14 cellular contexts compared by ENCODE assay signal in the genomic region with DNA sequence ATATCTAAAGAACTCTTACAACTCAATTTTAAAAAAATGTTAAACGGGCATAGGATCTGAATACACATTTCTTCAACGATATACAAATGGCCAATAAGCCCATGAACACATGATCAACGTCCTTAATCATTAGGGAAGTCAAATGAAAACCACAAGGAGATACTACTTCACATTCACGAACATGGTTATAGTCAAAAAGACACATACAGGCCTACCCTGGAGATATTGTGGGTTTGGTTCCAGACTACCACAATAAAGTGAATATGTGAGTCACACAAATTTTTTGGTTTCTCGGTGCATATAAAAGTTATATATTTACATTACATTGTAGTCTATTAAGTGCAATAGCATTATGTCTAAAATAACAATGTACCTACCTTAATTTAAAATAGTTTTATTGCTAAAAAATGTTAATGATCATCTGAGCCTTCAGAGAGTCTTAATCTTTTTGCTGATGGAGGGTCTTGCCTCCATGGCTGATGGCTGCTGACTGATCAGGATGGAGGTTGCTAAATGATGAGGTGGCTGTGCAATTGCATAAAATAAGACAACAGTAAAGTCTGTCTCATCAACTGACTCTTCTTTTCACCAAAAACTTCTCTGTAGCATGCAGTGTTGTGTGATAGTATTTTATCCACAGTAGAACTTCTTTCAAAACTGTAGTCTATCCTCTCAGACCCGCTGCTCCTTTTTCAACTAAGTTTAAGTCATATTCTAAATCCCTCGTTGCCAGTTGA.
"Had no signal": no experiment of that assay in that cellular context is flagged by ENCODE, and none has a peak within 500 bp of the region (broad histone marks: within the 10 kb centered on the region; RNA-seq: fewer than 3 reads in every experiment).

No MANE protein-coding gene starts in this region.

- H3K4me1 ChIP-seq: right atrium auricular region had no signal

- H3K9me3 Mint-ChIP-seq: activated naive CD4-positive, alpha-beta T cell treated with anti-CD3 and anti-CD28 coated beads, Interleukin-2, amount 50 U/mL, for 24 hours; immature natural killer cell; nephron had no signal

- H3K27ac Mint-ChIP-seq: activated naive CD4-positive, alpha-beta T cell treated with anti-CD3 and anti-CD28 coated beads, Interleukin-2, amount 50 U/mL, for 24 hours; nephron had no signal

- H3K4me3 Mint-ChIP-seq: activated naive CD4-positive, alpha-beta T cell treated with anti-CD3 and anti-CD28 coated beads, Interleukin-2, amount 50 U/mL, for 24 hours; immature natural killer cell; nephron had no signal

- H3K4me3 ChIP-seq: right atrium auricular region had no signal

- H3K9me3 ChIP-seq: right atrium auricular region had no signal

- H3K27me3 Mint-ChIP-seq: activated naive CD4-positive, alpha-beta T cell treated with anti-CD3 and anti-CD28 coated beads, Interleukin-2, amount 50 U/mL, for 24 hours had no signal

- H3K27ac ChIP-seq: epithelial cell of prostate, right atrium auricular region had no signal

- DNase-seq: activated effector memory CD4-positive, alpha-beta T cell treated with Interleukin-2 at 50 U/mL for 16 hours; dermis blood vessel endothelial cell; foreskin melanocyte; head of caudate nucleus; immature natural killer cell; mesendoderm; nucleus accumbens; stimulated activated CD4-positive, alpha-beta T cell treated with anti-CD3 and anti-CD28 coated beads, Interleukin-2, amount 100 ng/mL, for 48 hours; stimulated activated naive CD4-positive, alpha-beta T cell; trophoblast cell had no signal

- H3K4me1 Mint-ChIP-seq: nephron had no signal
